In the genomic region with DNA sequence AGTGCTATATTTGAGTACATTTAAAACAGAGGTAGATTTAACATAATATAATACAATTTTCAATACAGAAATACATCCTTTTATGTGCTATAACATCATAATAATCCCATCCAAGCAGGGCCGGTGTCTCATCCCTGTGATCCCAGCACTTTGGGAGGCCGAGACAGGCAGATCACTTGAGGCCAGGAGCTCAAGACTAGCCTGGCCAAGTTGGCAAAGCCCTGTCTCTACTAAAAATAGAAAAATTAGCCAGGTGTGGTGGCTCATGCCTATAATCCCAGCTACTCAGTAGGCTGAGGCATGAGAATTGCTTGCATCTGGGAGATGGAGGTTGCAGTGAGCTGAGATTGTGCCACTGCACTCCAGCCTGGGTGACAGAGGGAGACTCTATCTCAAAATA, we compare ENCODE assay signal across 3 cellular contexts. TPM values are rescaled to one million over a fixed set of nuclear protein-coding genes. Genes with fewer than 3 reads are reported as not detected.
"Had no signal": no experiment of that assay in that cellular context is flagged by ENCODE, and none has a peak within 500 bp of the region (broad histone marks: within the 10 kb centered on the region; RNA-seq: fewer than 3 reads in every experiment).

No MANE protein-coding gene starts in this region.

RNA-seq across cellular contexts. Expression of a gene that starts 11.8 kb away (rescaled TPM):
- total RNA-seq: M059J, SJCRH30, SK-MEL-5 had no signal
